In the genomic region with DNA sequence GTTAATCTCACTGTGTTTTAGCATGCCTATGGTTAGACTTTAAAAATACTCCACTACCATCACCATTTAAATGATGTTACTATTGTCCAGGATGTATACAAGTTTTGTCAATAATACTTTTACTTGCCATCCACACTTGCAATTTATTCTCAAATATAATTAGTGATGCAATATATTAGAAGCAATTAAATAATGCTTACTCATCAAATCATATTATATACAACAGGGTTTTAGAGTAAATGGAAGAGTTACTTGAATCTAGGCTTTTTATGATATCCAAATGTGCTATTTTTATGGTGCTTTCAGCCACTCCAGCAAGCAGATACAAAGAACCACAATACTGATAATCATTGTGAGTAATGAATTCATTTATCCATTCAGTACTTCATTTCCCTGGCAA, we compare ENCODE assay signal across 23 cellular contexts.
DNase-seq lines count a peak whose midpoint lies in the region; ATAC-seq, FAIRE-seq and TF ChIP-seq lines count a peak whose summit lies in the region.
"Had no signal": no experiment of that assay in that cellular context is flagged by ENCODE, and none has a peak within 500 bp of the region (broad histone marks: within the 10 kb centered on the region; RNA-seq: fewer than 3 reads in every experiment).

No MANE protein-coding gene starts in this region.

- H3K9ac ChIP-seq in IMR-90 (ENCODE audit: low read depth, low read length) (no peak overlapping the region), H1 (replicated peaks in 1 of 4; ENCODE audit: extremely low read depth in 1 of 4, low read depth in 3 of 4, low read length in 3 of 4) (no peak overlapping the region)
- H3K9ac ChIP-seq: BLaER1 treated with 17β-estradiol and CSF1 and Interleukin-3, amounts not matched to agents 10 nM and 100 nM had no signal

- no peaks in the 10 kb centered on the region for H3K79me1 ChIP-seq in IMR-90 (ENCODE audit: low read depth in 1 of 2, low read length in 2 of 2)
- H3K79me1 ChIP-seq in H1 (ENCODE audit: low read depth, low read length) = no peaks in the 10 kb centered on the region

- H3K9me3 ChIP-seq in A549 (no peaks in the 10 kb centered on the region), IMR-90 (ENCODE audit: control insufficient read depth, insufficient read depth, low read length) (0 out of 2 replicates have a peak, but pooled peaks cover 10% of the 10 kb centered on the region), H1 (ENCODE audit: insufficient read depth in 2 of 2, low read depth in 1 of 2, low read length in 1 of 2) (no peaks in the 10 kb centered on the region), adrenal gland (replicated peaks in 1 of 3) (no peaks in the 10 kb centered on the region)
- H3K9me3 ChIP-seq: BLaER1 treated with 17β-estradiol and CSF1 and Interleukin-3, amounts not matched to agents 10 nM and 100 nM; Caco-2 had no signal

- H4K91ac ChIP-seq in IMR-90 (ENCODE audit: insufficient read depth, low read depth, low read length) (no peak overlapping the region), H1 (replicated peaks; ENCODE audit: insufficient read length, low read length) (no peak overlapping the region)

- no peak overlapping the region for H3K27ac ChIP-seq in A549
- H3K27ac ChIP-seq in IMR-90 (ENCODE audit: insufficient read depth, low read length) = no peak overlapping the region
- no peak overlapping the region for H3K27ac ChIP-seq in H1 (ENCODE audit: low read depth, low read length)
- H3K27ac ChIP-seq in adrenal gland = no peak overlapping the region
- H3K27ac ChIP-seq: BLaER1 treated with 17β-estradiol and CSF1 and Interleukin-3, amounts not matched to agents 10 nM and 100 nM; C4-2B had no signal

- H3K27me3 ChIP-seq in IMR-90 (ENCODE audit: control insufficient read depth, insufficient read depth, low read length) (no peaks in the 10 kb centered on the region), H1 (replicated peaks in 1 of 4; ENCODE audit: control insufficient read depth in 3 of 4, extremely low read depth in 1 of 4, insufficient read depth in 3 of 4, low read length in 3 of 4) (no peaks in the 10 kb centered on the region), adrenal gland (no peaks in the 10 kb centered on the region)
- H3K27me3 ChIP-seq: BLaER1 treated with 17β-estradiol and CSF1 and Interleukin-3, amounts not matched to agents 10 nM and 100 nM had no signal

- no peaks in the 10 kb centered on the region for H3K79me2 ChIP-seq in H1 (ENCODE audit: control insufficient read depth in 1 of 2, insufficient read depth in 2 of 2, low read length in 2 of 2)

- TF ChIP-seq POLR2A in A549 (IDR thresholded peaks at IDR 0.05; ENCODE audit: low read length) (no peak), IMR-90 (IDR thresholded peaks at IDR 0.05; ENCODE audit: low read depth, low read length) (no peak), H1 (IDR thresholded peaks at IDR 0.05; ENCODE audit: control extremely low read depth in 1 of 2, low read depth in 2 of 2, low read length in 2 of 2) (no peak), adrenal gland (IDR thresholded peaks at IDR 0.05) (no peak)

- no peak overlapping the region for H4K8ac ChIP-seq in IMR-90 (ENCODE audit: low read depth in 2 of 2, low read length in 2 of 2)
- no peak overlapping the region for H4K8ac ChIP-seq in H1 (ENCODE audit: extremely low read depth, insufficient read depth, low read length)

- TF ChIP-seq EP300 in A549 (IDR thresholded peaks at IDR 0.05) (no peak), H1 (IDR thresholded peaks at IDR 0.05; ENCODE audit: borderline replicate concordance in 1 of 2, low read depth in 2 of 2, low read length in 2 of 2) (no peak)

- TF ChIP-seq CTCF in A549 (IDR thresholded peaks at IDR 0.05) (no peak), IMR-90 (conservative IDR thresholded peaks at IDR 0.05; ENCODE audit: low read depth, low read length) (no peak), H1 (IDR thresholded peaks at IDR 0.05; ENCODE audit: control extremely low read depth in 1 of 3, insufficient read depth in 1 of 3, low read depth in 1 of 3, low read length in 3 of 3) (no peak), adrenal gland (IDR thresholded peaks at IDR 0.05) (no peak)

- no peaks in the 10 kb centered on the region for H3K9me1 ChIP-seq in IMR-90 (ENCODE audit: insufficient read depth, low read length)

- H4K5ac ChIP-seq in IMR-90 (ENCODE audit: low read depth, low read length) (no peak overlapping the region), H1 (ENCODE audit: insufficient read length, low read depth, low read length) (no peak overlapping the region)

- no peak overlapping the region for H3K14ac ChIP-seq in IMR-90 (replicated peaks; ENCODE audit: low read depth, low read length)
- no peak overlapping the region for H3K14ac ChIP-seq in H1 (ENCODE audit: insufficient read length)

- DNase-seq in A549 (ENCODE audit: low read depth in 1 of 2, low spot score in 1 of 2) = no peak
- no peak for DNase-seq in IMR-90
- no peak for DNase-seq in H1 (ENCODE audit: low read depth in 1 of 2, low spot score in 2 of 2)
- DNase-seq in LoVo (ENCODE audit: low spot score) = no peak
- no peak for DNase-seq in adrenal gland
- DNase-seq: 8988T; AML-193; Caco-2; Calu3; CD4-positive, alpha-beta T cell; CD8-positive, alpha-beta T cell; DMS53; DMS79; DND-41; EL; GDM1 had no signal

- TF ChIP-seq RAD21 in A549 (conservative IDR thresholded peaks at IDR 0.05 in 1 of 2, IDR thresholded peaks at IDR 0.05 in 1 of 2) (no peak), IMR-90 (IDR thresholded peaks at IDR 0.05; ENCODE audit: low read length) (no peak), H1 (IDR thresholded peaks at IDR 0.05 in 1 of 2, conservative IDR thresholded peaks at IDR 0.05 in 1 of 2; ENCODE audit: low read depth in 2 of 2, low read length in 2 of 2) (no peak)

- in situ Hi-C loops in IMR-90 (cut with MboI; ENCODE audit: low sequenced_read_pairs) = no loop called here

- H3K4me3 ChIP-seq in A549 (no peak overlapping the region), IMR-90 (ENCODE audit: insufficient read depth, low read depth, low read length) (no peak overlapping the region), H1 (ENCODE audit: extremely low read depth in 1 of 4, insufficient read depth in 2 of 4, low read depth in 3 of 4, low read length in 4 of 4) (no peak overlapping the region), adrenal gland (no peak overlapping the region)
- H3K4me3 ChIP-seq: BLaER1 treated with 17β-estradiol and CSF1 and Interleukin-3, amounts not matched to agents 10 nM and 100 nM; GM12878 had no signal

- H3K18ac ChIP-seq in IMR-90 (ENCODE audit: low read depth, low read length) (no peak overlapping the region), H1 (ENCODE audit: extremely low read depth, low read length) (no peak overlapping the region)

- H2BK120ac ChIP-seq in IMR-90 (ENCODE audit: low read depth, low read length) = no peak overlapping the region
- no peak overlapping the region for H2BK120ac ChIP-seq in H1 (replicated peaks; ENCODE audit: low read depth, low read length)

- H3K36me3 ChIP-seq in IMR-90 (ENCODE audit: control insufficient read depth, insufficient read depth, low read length) (no peaks in the 10 kb centered on the region), H1 (ENCODE audit: control insufficient read depth in 2 of 4, insufficient read depth in 4 of 4, low read length in 3 of 4) (no peaks in the 10 kb centered on the region), adrenal gland (replicated peaks in 1 of 2) (no peaks in the 10 kb centered on the region)
- H3K36me3 ChIP-seq: BLaER1 treated with 17β-estradiol and CSF1 and Interleukin-3, amounts not matched to agents 10 nM and 100 nM had no signal

- H2BK20ac ChIP-seq in IMR-90 (ENCODE audit: low read depth, low read length) = no peak overlapping the region
- H2BK20ac ChIP-seq in H1 (ENCODE audit: low read length) = no peak overlapping the region

- ATAC-seq in A549 (no peak), IMR-90 (ENCODE audit: low read depth) (no peak)
- ATAC-seq: CD8-positive, alpha-beta T cell; GM12878 had no signal

- FAIRE-seq in A549 (lab: Jason Lieb, UNC) (no peak), H1 (lab: Jason Lieb, UNC) (no peak)
- FAIRE-seq: A204.1, D721Med, GM12878, GM12892, GM18507 had no signal

- H2BK5ac ChIP-seq in IMR-90 (ENCODE audit: low read depth, low read length, poor library complexity, severe bottlenecking) (no peak overlapping the region), H1 (ENCODE audit: low read depth, low read length) (no peak overlapping the region)

- H3K23ac ChIP-seq in IMR-90 (ENCODE audit: low read depth, low read length) (no peak overlapping the region), H1 (ENCODE audit: insufficient read length) (no peak overlapping the region)

- H2AK5ac ChIP-seq in IMR-90 (ENCODE audit: low read depth, low read length) (no peak overlapping the region), H1 (ENCODE audit: low read depth, low read length) (no peak overlapping the region)

- CTCF ChIA-PET in A549 (lab: Yijun Ruan, JAX) (no interaction called here), IMR-90 (lab: Yijun Ruan, JAX) (no interaction called here), H1 (lab: Charles Lee; ENCODE audit: partially characterized antibody) (no interaction called here)

- dilution Hi-C loops in IMR-90 (cut with HindIII; ENCODE audit: low sequenced_read_pairs, unreplicated experiment) = no loop called here

- no peak overlapping the region for H3K4me2 ChIP-seq in A549
- H3K4me2 ChIP-seq in IMR-90 (ENCODE audit: low read depth, low read length) = no peak overlapping the region
- H3K4me2 ChIP-seq in H1 (ENCODE audit: insufficient read depth in 1 of 2, low read depth in 2 of 2, low read length in 2 of 2) = no peak overlapping the region
- H3K4me2 ChIP-seq: BLaER1 treated with 17β-estradiol and CSF1 and Interleukin-3, amounts not matched to agents 10 nM and 100 nM had no signal

- no peak overlapping the region for H2AK9ac ChIP-seq in IMR-90 (replicated peaks; ENCODE audit: low read depth, low read length, poor library complexity)

- H3K56ac ChIP-seq in IMR-90 (ENCODE audit: extremely low read depth, insufficient read depth, low read length) (no peak overlapping the region; the same call in 1 of the 2 replicates), H1 (replicated peaks; ENCODE audit: insufficient read length, low read depth, low read length) (no peak overlapping the region)

- no peaks in the 10 kb centered on the region for H3K4me1 ChIP-seq in A549
- no peaks in the 10 kb centered on the region for H3K4me1 ChIP-seq in IMR-90 (ENCODE audit: control insufficient read depth, insufficient read depth, low read length)
- 0 out of 7 replicates have a peak, but pooled peaks cover 0 to 3% (median 0%) of the 10 kb centered on the region in 4 experiments for H3K4me1 ChIP-seq in H1 (replicated peaks in 1 of 4; ENCODE audit: control insufficient read depth in 3 of 4, insufficient read depth in 4 of 4, low read length in 3 of 4)
- no peaks in the 10 kb centered on the region for H3K4me1 ChIP-seq in adrenal gland (replicated peaks in 1 of 2)
- H3K4me1 ChIP-seq: BLaER1 treated with 17β-estradiol and CSF1 and Interleukin-3, amounts not matched to agents 10 nM and 100 nM; Caco-2 had no signal

- intact Hi-C loops in IMR-90 (cut with micrococcal nuclease) (no loop called here), adrenal gland (cut with DNase I) (no loop called here)

- POLR2A ChIA-PET in A549 (lab: Yijun Ruan, JAX) = no interaction called here
- POLR2A ChIA-PET in IMR-90 (lab: Charles Lee; ENCODE audit: unreplicated experiment) = no interaction called here
- POLR2A ChIA-PET in H1 (lab: Charles Lee; ENCODE audit: partially characterized antibody) = no interaction called here

- BruUV-seq in IMR-90 (replicated peaks; lab: Mats Ljungman, UMichigan) = no TSS peak

- H2BK15ac ChIP-seq in IMR-90 (ENCODE audit: low read depth, low read length) (no peak overlapping the region), H1 (ENCODE audit: low read length) (no peak overlapping the region)

- H2AFZ ChIP-seq in IMR-90 (replicated peaks; ENCODE audit: low read length, poor library complexity) (no peak overlapping the region), H1 (ENCODE audit: low read length) (no peak overlapping the region)

- H2BK12ac ChIP-seq in H1 (ENCODE audit: low read depth, low read length) = no peak overlapping the region

- H4K20me1 ChIP-seq in IMR-90 (ENCODE audit: insufficient read depth, low read length) = no peaks in the 10 kb centered on the region
- H4K20me1 ChIP-seq in H1 (replicated peaks in 1 of 2; ENCODE audit: control insufficient read depth in 1 of 2, insufficient read depth in 2 of 2, low read length in 2 of 2) = no peaks in the 10 kb centered on the region
- H4K20me1 ChIP-seq: BLaER1 treated with 17β-estradiol and CSF1 and Interleukin-3, amounts not matched to agents 10 nM and 100 nM had no signal

- no peaks in the 10 kb centered on the region for H3K23me2 ChIP-seq in H1 (ENCODE audit: low read depth, low read length)

- no peak overlapping the region for H3K4ac ChIP-seq in IMR-90 (ENCODE audit: low read depth, low read length)
- H3K4ac ChIP-seq in H1 (replicated peaks; ENCODE audit: insufficient read length, low read depth, low read length) = no peak overlapping the region

Comparison
In these comparisons a context has a peak if more than half of its experiments do, and no peak if none do; other contexts are left out.
1. Of the 18 proteins assayed by ChIP-seq in both H1 and A549: peak only in H1: none; only in A549: none; in both: MAFK; in neither: 17.